ENCODE assay signal across 27 cellular contexts in genomic region chr4:151110236-151110635, GRCh38.
"Had no signal": no experiment of that assay in that cellular context is flagged by ENCODE, and none has a peak within 500 bp of the region (broad histone marks: within the 10 kb centered on the region; RNA-seq: fewer than 3 reads in every experiment).

No MANE protein-coding gene starts in this region.

- H3K9me3 Mint-ChIP-seq: activated CD4-positive, alpha-beta memory T cell treated with anti-CD3 and anti-CD28 coated beads, Interleukin-2, amount 10 ng/mL, durations not matched to agents 7 days and 5 days; activated CD4-positive, alpha-beta T cell treated with anti-CD3 and anti-CD28 coated beads, Interleukin-2, amount 10 ng/mL, durations not matched to agents 7 days and 5 days; activated T-cell treated with anti-CD3 and anti-CD28 coated beads, Interleukin-2, amount 50 U/mL, for 4 hours; activated T-helper 17 cell treated with anti-CD3 and anti-CD28 coated beads, Interleukin-2, amount 50 U/mL, for 72 hours; central memory CD8-positive, alpha-beta T cell; dendritic cell treated with granulocyte-macrophage colony-stimulating factor and Interleukin-4, amounts not matched to agents 40 ng/mL and 50 ng/mL, for 4 days had no signal

- H3K4me1 Mint-ChIP-seq: activated CD4-positive, alpha-beta memory T cell treated with anti-CD3 and anti-CD28 coated beads, Interleukin-2, amount 10 ng/mL, durations not matched to agents 7 days and 5 days; central memory CD8-positive, alpha-beta T cell had no signal

- H3K9me3 ChIP-seq: esophagus muscularis mucosa, gastrocnemius medialis, heart left ventricle had no signal

- DNase-seq: activated CD4-positive, alpha-beta memory T cell treated with anti-CD3 and anti-CD28 coated beads, Interleukin-2, amount 10 ng/mL, durations not matched to agents 7 days and 5 days; activated CD4-positive, alpha-beta T cell treated with anti-CD3 and anti-CD28 coated beads for 1 hour; activated CD4-positive, alpha-beta T cell treated with anti-CD3 and anti-CD28 coated beads for 4 hours; activated CD4-positive, alpha-beta T cell treated with anti-CD3 and anti-CD28 coated beads, Interleukin-2, amount 10 ng/mL, durations not matched to agents 7 days and 5 days; activated CD4-positive, alpha-beta T cell treated with anti-CD3 and anti-CD28 coated beads, Interleukin-2, amount 50 U/mL, for 4 hours; activated effector memory CD4-positive, alpha-beta T cell treated with Interleukin-2 at 50 U/mL for 16 hours; activated gamma-delta T cell treated with Interleukin-2 at 50 U/mL for 16 hours; activated naive CD4-positive, alpha-beta T cell treated with anti-CD3 and anti-CD28 coated beads, Interleukin-2, amount 50 U/mL, for 16 hours; activated naive CD4-positive, alpha-beta T cell treated with Interleukin-2 at 50 U/mL for 16 hours; activated T-cell treated with anti-CD3 and anti-CD28 coated beads, Interleukin-2, amount 50 U/mL, for 4 hours; amniotic stem cell; anterior cingulate cortex; brain microvascular endothelial cell; dorsolateral prefrontal cortex; effector memory CD4-positive, alpha-beta T cell; erythroblast; foreskin keratinocyte; gastrocnemius medialis; glutamatergic neuron; heart left ventricle; T-helper 2 cell had no signal

- H3K27ac Mint-ChIP-seq: activated CD4-positive, alpha-beta memory T cell treated with anti-CD3 and anti-CD28 coated beads, Interleukin-2, amount 10 ng/mL, durations not matched to agents 7 days and 5 days; activated CD4-positive, alpha-beta T cell treated with anti-CD3 and anti-CD28 coated beads, Interleukin-2, amount 10 ng/mL, durations not matched to agents 7 days and 5 days; activated naive CD8-positive, alpha-beta T cell; activated T-helper 17 cell treated with anti-CD3 and anti-CD28 coated beads, Interleukin-2, amount 50 U/mL, for 72 hours; dendritic cell treated with granulocyte-macrophage colony-stimulating factor and Interleukin-4, amounts not matched to agents 40 ng/mL and 50 ng/mL, for 4 days had no signal

- H3K4me3 Mint-ChIP-seq: activated CD4-positive, alpha-beta memory T cell treated with anti-CD3 and anti-CD28 coated beads, Interleukin-2, amount 10 ng/mL, durations not matched to agents 7 days and 5 days; activated CD4-positive, alpha-beta T cell treated with anti-CD3 and anti-CD28 coated beads, Interleukin-2, amount 10 ng/mL, durations not matched to agents 7 days and 5 days; activated naive CD8-positive, alpha-beta T cell; activated T-cell treated with anti-CD3 and anti-CD28 coated beads, Interleukin-2, amount 50 U/mL, for 4 hours; activated T-helper 17 cell treated with anti-CD3 and anti-CD28 coated beads, Interleukin-2, amount 50 U/mL, for 72 hours; central memory CD8-positive, alpha-beta T cell; dendritic cell treated with granulocyte-macrophage colony-stimulating factor and Interleukin-4, amounts not matched to agents 40 ng/mL and 50 ng/mL, for 4 days had no signal

- H3K27me3 ChIP-seq: brain microvascular endothelial cell, dorsolateral prefrontal cortex, esophagus muscularis mucosa, foreskin keratinocyte, gastrocnemius medialis, heart left ventricle had no signal

- ATAC-seq: activated T-cell treated with anti-CD3 and anti-CD28 coated beads, Interleukin-2, amount 50 U/mL, for 4 hours; activated T-helper 17 cell treated with anti-CD3 and anti-CD28 coated beads, Interleukin-2, amount 50 U/mL, for 72 hours; foreskin keratinocyte; heart left ventricle had no signal

- H3K4me3 ChIP-seq: coronary artery, dorsolateral prefrontal cortex, esophagus muscularis mucosa, gastrocnemius medialis, heart left ventricle had no signal

- H3K27ac ChIP-seq: brain microvascular endothelial cell, coronary artery, dorsolateral prefrontal cortex, esophagus muscularis mucosa, foreskin keratinocyte, gastrocnemius medialis had no signal

- H3K4me1 ChIP-seq: foreskin keratinocyte had no signal

- H3K27me3 Mint-ChIP-seq: activated CD4-positive, alpha-beta memory T cell treated with anti-CD3 and anti-CD28 coated beads, Interleukin-2, amount 10 ng/mL, durations not matched to agents 7 days and 5 days; activated CD4-positive, alpha-beta T cell treated with anti-CD3 and anti-CD28 coated beads, Interleukin-2, amount 10 ng/mL, durations not matched to agents 7 days and 5 days; activated naive CD8-positive, alpha-beta T cell; activated T-helper 17 cell treated with anti-CD3 and anti-CD28 coated beads, Interleukin-2, amount 50 U/mL, for 72 hours; central memory CD8-positive, alpha-beta T cell; dendritic cell treated with granulocyte-macrophage colony-stimulating factor and Interleukin-4, amounts not matched to agents 40 ng/mL and 50 ng/mL, for 4 days had no signal
